In the genomic region with DNA sequence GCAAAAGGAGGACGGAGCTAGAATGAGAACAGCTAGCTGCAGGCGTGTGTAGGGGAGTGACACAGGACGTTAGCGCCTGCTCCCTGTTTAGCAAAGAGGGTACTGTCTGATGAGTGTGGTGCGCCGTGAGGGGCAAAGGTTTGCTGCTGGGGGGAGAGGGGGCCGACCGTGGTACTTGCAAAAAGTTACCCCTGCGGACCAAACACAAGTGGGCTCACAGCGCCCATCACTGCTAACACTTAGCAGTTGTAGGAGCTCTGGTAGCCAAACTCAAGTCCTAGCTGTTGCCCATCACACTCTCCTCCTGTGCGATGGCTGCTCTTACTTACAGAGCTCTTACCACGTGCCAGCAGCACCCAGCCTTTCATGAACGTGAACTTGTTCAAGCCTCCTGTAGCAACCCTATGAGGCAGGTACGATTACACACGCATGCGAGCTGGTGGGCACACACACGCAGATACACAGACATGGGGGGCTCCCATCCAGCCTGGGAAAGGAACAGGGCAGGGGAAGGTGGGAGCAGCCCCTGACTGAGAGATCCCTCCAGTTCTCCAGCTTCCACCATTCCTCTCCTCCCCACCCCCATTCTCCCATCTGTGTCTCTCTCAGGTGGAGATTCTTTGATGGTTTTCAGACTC, we compare ENCODE assay signal across 1 cellular context.
TF ChIP-seq lines count a peak whose summit lies in the region.

No MANE protein-coding gene starts in this region.

TF ChIP-seq in WTC11, 78 proteins besides CTCF, POLR2A, EP300 and RAD21 (continued from another document):
- TF ChIP-seq NFE2L1 (CRISPR knock-in tag; IDR thresholded peaks at IDR 0.05) (0 out of 2 replicates have a peak, but pooled peaks have one; percentile 52), ZNF232 (CRISPR knock-in tag; IDR thresholded peaks at IDR 0.05) (no peak), FOXJ3 (CRISPR knock-in tag; IDR thresholded peaks at IDR 0.05; ENCODE audit: borderline replicate concordance) (no peak)
TF ChIP-seq in WTC11: peak in this region for 3.
